In genomic region chrX:21590012-21590776, GRCh38 we compare ENCODE assay signal across 21 cellular contexts.
"Had no signal": no experiment of that assay in that cellular context is flagged by ENCODE, and none has a peak within 500 bp of the region (broad histone marks: within the 10 kb centered on the region; RNA-seq: fewer than 3 reads in every experiment).

No MANE protein-coding gene starts in this region.

- H3K27ac ChIP-seq: brain microvascular endothelial cell, foreskin keratinocyte, right atrium auricular region, WERI-Rb-1 had no signal

- H3K4me1 ChIP-seq: foreskin keratinocyte, right atrium auricular region had no signal

- H3K27ac Mint-ChIP-seq: effector memory CD8-positive, alpha-beta T cell; natural killer cell treated with Interleukin-12 subunit alpha and Interleukin-12 subunit beta and Interleukin-15 and Interleukin-18, amount 100 ng/mL, for 72 hours; stimulated activated memory B cell treated with anti-CD40 and anti-IgM and Interleukin-4, amounts not matched to agents 10 μg/mL and 1 μg/mL and 100 μg/mL, for 72 hours had no signal

- H3K36me3 Mint-ChIP-seq: natural killer cell treated with Interleukin-12 subunit alpha and Interleukin-12 subunit beta and Interleukin-15 and Interleukin-18, amount 100 ng/mL, for 72 hours had no signal

- H3K9me3 Mint-ChIP-seq: effector memory CD8-positive, alpha-beta T cell; natural killer cell treated with Interleukin-12 subunit alpha and Interleukin-12 subunit beta and Interleukin-15 and Interleukin-18, amount 100 ng/mL, for 72 hours; stimulated activated memory B cell treated with anti-CD40 and anti-IgM and Interleukin-4, amounts not matched to agents 10 μg/mL and 1 μg/mL and 100 μg/mL, for 72 hours had no signal

- H3K4me3 ChIP-seq: right atrium auricular region had no signal

- H3K4me3 Mint-ChIP-seq: effector memory CD8-positive, alpha-beta T cell; natural killer cell treated with Interleukin-12 subunit alpha and Interleukin-12 subunit beta and Interleukin-15 and Interleukin-18, amount 100 ng/mL, for 72 hours; stimulated activated memory B cell treated with anti-CD40 and anti-IgM and Interleukin-4, amounts not matched to agents 10 μg/mL and 1 μg/mL and 100 μg/mL, for 72 hours had no signal

- H3K27me3 Mint-ChIP-seq: effector memory CD8-positive, alpha-beta T cell; natural killer cell treated with Interleukin-12 subunit alpha and Interleukin-12 subunit beta and Interleukin-15 and Interleukin-18, amount 100 ng/mL, for 72 hours; stimulated activated memory B cell treated with anti-CD40 and anti-IgM and Interleukin-4, amounts not matched to agents 10 μg/mL and 1 μg/mL and 100 μg/mL, for 72 hours had no signal

- H3K36me3 ChIP-seq: brain microvascular endothelial cell, right atrium auricular region, WERI-Rb-1 had no signal

- DNase-seq: activated CD4-positive, alpha-beta T cell treated with anti-CD3 and anti-CD28 coated beads for 48 hours; activated gamma-delta T cell treated with Interleukin-2 at 50 U/mL for 16 hours; amniotic stem cell; brain microvascular endothelial cell; cerebellar nuclear complex; dermis blood vessel endothelial cell; effector memory CD8-positive, alpha-beta T cell; foreskin keratinocyte; glutamatergic neuron; left ventricle myocardium superior; mesenchymal stem cell; occipital lobe; SHP77 treated with DMSO at 0.1 percent for 48 hours; stimulated activated CD4-positive, alpha-beta T cell treated with anti-CD3 and anti-CD28 coated beads, Interleukin-2, amount 100 ng/mL, for 48 hours; substantia nigra; trophoblast cell; WERI-Rb-1 had no signal

- H3K27me3 ChIP-seq: brain microvascular endothelial cell, foreskin keratinocyte, right atrium auricular region had no signal

- ATAC-seq: effector memory CD8-positive, alpha-beta T cell; foreskin keratinocyte; left ventricle myocardium superior; natural killer cell treated with Interleukin-12 subunit alpha and Interleukin-12 subunit beta and Interleukin-15 and Interleukin-18, amount 100 ng/mL, for 72 hours; SK-N-SH treated with all-trans-retinoic acid at 6 μM for 48 hours; stimulated activated memory B cell treated with anti-CD40 and anti-IgM and Interleukin-4, amounts not matched to agents 10 μg/mL and 1 μg/mL and 100 μg/mL, for 72 hours had no signal
